In the genomic region with DNA sequence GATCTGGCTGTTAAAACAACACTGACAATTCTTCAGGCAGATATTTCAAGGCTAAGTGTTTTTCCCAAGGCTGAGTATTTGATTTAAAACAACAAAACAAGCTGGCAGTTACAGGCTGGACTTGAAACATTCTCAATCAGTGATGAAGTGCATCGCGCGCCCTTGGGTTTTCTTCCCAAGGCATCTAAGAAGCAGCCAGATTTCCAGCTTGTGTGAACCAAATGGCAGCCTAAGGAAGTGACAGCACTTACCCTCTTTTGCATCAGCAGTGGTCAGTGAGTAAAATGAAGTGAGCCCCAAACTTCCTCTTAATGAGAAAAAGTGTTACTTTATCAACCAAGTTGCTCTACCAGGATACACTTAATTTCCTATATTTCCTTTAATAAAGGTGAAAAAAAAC, we compare ENCODE assay signal across 7 cellular contexts. TPM values are rescaled to one million over a fixed set of nuclear protein-coding genes. Genes with fewer than 3 reads are reported as not detected.
"Had no signal": no experiment of that assay in that cellular context is flagged by ENCODE, and none has a peak within 500 bp of the region (broad histone marks: within the 10 kb centered on the region; RNA-seq: fewer than 3 reads in every experiment).

No MANE protein-coding gene starts in this region.

RNA-seq across cellular contexts. Expression of gene GYPB, which starts 12.2 kb away (rescaled TPM):
- total RNA-seq: LHCN-M2, M059J, PC-9, Right ventricle myocardium inferior, RPMI7951, SJCRH30, SK-MEL-5 had no signal
